ENCODE assay signal across 25 cellular contexts in genomic region chr4:120314969-120315368, GRCh38.
"Had no signal": no experiment of that assay in that cellular context is flagged by ENCODE, and none has a peak within 500 bp of the region (broad histone marks: within the 10 kb centered on the region; RNA-seq: fewer than 3 reads in every experiment).

No MANE protein-coding gene starts in this region.

- H3K27me3 ChIP-seq: breast epithelium, MG63, SJSA1 had no signal

- H3K27ac Mint-ChIP-seq: activated CD4-positive, alpha-beta T cell treated with anti-CD3 and anti-CD28 coated beads, Interleukin-2, amount 10 ng/mL, durations not matched to agents 24 days and 14 days; activated CD8-positive, alpha-beta memory T cell treated with anti-CD3 and anti-CD28 coated beads, Interleukin-2, amount 10 ng/mL, durations not matched to agents 7 days and 5 days; activated naive CD4-positive, alpha-beta T cell treated with anti-CD3 and anti-CD28 coated beads for 36 hours; activated naive CD8-positive, alpha-beta T cell; activated T-helper 17 cell treated with anti-CD3 and anti-CD28 coated beads, Interleukin-2, amount 50 U/mL, for 72 hours; WTC11 had no signal

- H3K36me3 Mint-ChIP-seq: activated CD8-positive, alpha-beta memory T cell treated with anti-CD3 and anti-CD28 coated beads, Interleukin-2, amount 10 ng/mL, durations not matched to agents 7 days and 5 days; activated naive CD8-positive, alpha-beta T cell had no signal

- H3K4me1 Mint-ChIP-seq: activated CD4-positive, alpha-beta T cell treated with anti-CD3 and anti-CD28 coated beads, Interleukin-2, amount 10 ng/mL, durations not matched to agents 24 days and 14 days; activated CD8-positive, alpha-beta memory T cell treated with anti-CD3 and anti-CD28 coated beads, Interleukin-2, amount 10 ng/mL, durations not matched to agents 7 days and 5 days; activated T-helper 17 cell treated with anti-CD3 and anti-CD28 coated beads, Interleukin-2, amount 50 U/mL, for 72 hours; WTC11 had no signal

- H3K27ac ChIP-seq: breast epithelium, SJSA1 had no signal

- H3K9me3 ChIP-seq: breast epithelium, MG63, SJSA1 had no signal

- H3K4me3 Mint-ChIP-seq: activated CD4-positive, alpha-beta T cell treated with anti-CD3 and anti-CD28 coated beads, Interleukin-2, amount 10 ng/mL, durations not matched to agents 24 days and 14 days; activated CD8-positive, alpha-beta memory T cell treated with anti-CD3 and anti-CD28 coated beads, Interleukin-2, amount 10 ng/mL, durations not matched to agents 7 days and 5 days; activated naive CD4-positive, alpha-beta T cell treated with anti-CD3 and anti-CD28 coated beads for 36 hours; activated naive CD8-positive, alpha-beta T cell; activated T-cell treated with anti-CD3 and anti-CD28 coated beads, Interleukin-2, amount 50 U/mL, for 4 hours; activated T-helper 17 cell treated with anti-CD3 and anti-CD28 coated beads, Interleukin-2, amount 50 U/mL, for 72 hours; WTC11 had no signal

- H3K4me3 ChIP-seq: breast epithelium, MG63, SJSA1 had no signal

- H3K36me3 ChIP-seq: breast epithelium, MG63, SJSA1 had no signal

- H3K27me3 Mint-ChIP-seq: activated CD4-positive, alpha-beta T cell treated with anti-CD3 and anti-CD28 coated beads, Interleukin-2, amount 10 ng/mL, durations not matched to agents 24 days and 14 days had no signal

- ATAC-seq: activated CD8-positive, alpha-beta memory T cell treated with anti-CD3 and anti-CD28 coated beads, Interleukin-2, amount 10 ng/mL, durations not matched to agents 7 days and 5 days; activated T-cell treated with anti-CD3 and anti-CD28 coated beads, Interleukin-2, amount 50 U/mL, for 4 hours; activated T-helper 17 cell treated with anti-CD3 and anti-CD28 coated beads, Interleukin-2, amount 50 U/mL, for 72 hours; PC-3; SK-N-SH treated with all-trans-retinoic acid at 6 μM for 48 hours; WTC11 had no signal

- H3K9me3 Mint-ChIP-seq: activated CD4-positive, alpha-beta T cell treated with anti-CD3 and anti-CD28 coated beads, Interleukin-2, amount 10 ng/mL, durations not matched to agents 24 days and 14 days had no signal

- DNase-seq: activated CD4-positive, alpha-beta T cell treated with anti-CD3 and anti-CD28 coated beads for 1 hour; activated CD4-positive, alpha-beta T cell treated with anti-CD3 and anti-CD28 coated beads, Interleukin-2, amount 10 ng/mL, durations not matched to agents 24 days and 14 days; activated CD4-positive, alpha-beta T cell treated with anti-CD3 and anti-CD28 coated beads, Interleukin-2, amount 50 U/mL, for 48 hours; activated CD8-positive, alpha-beta memory T cell treated with anti-CD3 and anti-CD28 coated beads, Interleukin-2, amount 10 ng/mL, durations not matched to agents 7 days and 5 days; activated gamma-delta T cell; activated naive CD4-positive, alpha-beta T cell treated with anti-CD3 and anti-CD28 coated beads for 36 hours; activated T-cell treated with anti-CD3 and anti-CD28 coated beads, Interleukin-2, amount 50 U/mL, for 4 hours; caudate nucleus; MG63; NCI-H1105; NCI-H1436; NCI-H1694 treated with DMSO at 0.1 percent for 48 hours; NCI-H2029 treated with DMSO at 0.1 percent for 48 hours; NCI-H345; NCI-H510A; NCI-H526 treated with DMSO at 0.1 percent for 48 hours; PC-3; SHP77; SW 1271 had no signal

- H3K4me1 ChIP-seq: breast epithelium, SJSA1 had no signal
